ENCODE assay signal across 12 cellular contexts in genomic region chr9:38039090-38039906, GRCh38. TPM values are rescaled to one million over a fixed set of nuclear protein-coding genes. Genes with fewer than 3 reads are reported as not detected.
DNase-seq lines count a peak whose midpoint lies in the region; ATAC-seq and TF ChIP-seq lines count a peak whose summit lies in the region.
"Had no signal": no experiment of that assay in that cellular context is flagged by ENCODE, and none has a peak within 500 bp of the region (broad histone marks: within the 10 kb centered on the region; RNA-seq: fewer than 3 reads in every experiment).

No MANE protein-coding gene starts in this region.

- no peaks in the 10 kb centered on the region for H3K4me1 Mint-ChIP-seq in T-cell
- H3K4me1 Mint-ChIP-seq: central memory CD8-positive, alpha-beta T cell had no signal

- no peaks in the 10 kb centered on the region for H3K9me3 Mint-ChIP-seq in T-cell
- H3K9me3 Mint-ChIP-seq: activated CD8-positive, alpha-beta T cell treated with anti-CD3 and anti-CD28 coated beads for 36 hours; central memory CD8-positive, alpha-beta T cell had no signal

- H3K4me3 ChIP-seq in cardiac muscle cell (no peak overlapping the region), uterus (no peak overlapping the region)
- H3K4me3 ChIP-seq: GM12878, psoas muscle had no signal

- H3K4me3 Mint-ChIP-seq in T-cell = no peak overlapping the region
- H3K4me3 Mint-ChIP-seq: activated CD8-positive, alpha-beta T cell treated with anti-CD3 and anti-CD28 coated beads for 36 hours; central memory CD8-positive, alpha-beta T cell had no signal

- no peaks in the 10 kb centered on the region for H3K36me3 Mint-ChIP-seq in T-cell

- no peaks in the 10 kb centered on the region for H3K36me3 ChIP-seq in cardiac muscle cell
- no peaks in the 10 kb centered on the region for H3K36me3 ChIP-seq in uterus

- H3K27me3 Mint-ChIP-seq in T-cell = no peaks in the 10 kb centered on the region
- H3K27me3 Mint-ChIP-seq: activated CD8-positive, alpha-beta T cell treated with anti-CD3 and anti-CD28 coated beads for 36 hours had no signal

- H3K27ac ChIP-seq in cardiac muscle cell (peak overlapping the region; percentile 87), uterus (peak overlapping the region; percentile 1 to 15)
- H3K27ac ChIP-seq: psoas muscle had no signal

- peak; percentile 48 to 82 for DNase-seq in cardiac muscle cell (ENCODE audit: low read depth in 1 of 2, low spot score in 1 of 2)
- DNase-seq in cardiac septum (ENCODE audit: low spot score) = no peak
- DNase-seq in amniotic epithelial cell (ENCODE audit: low read depth) = peak; percentile 73
- no peak for DNase-seq in left colon
- DNase-seq in uterus = no peak
- DNase-seq in SHP77 treated with DMSO at 0.1 percent for 48 hours (lab: John Stamatoyannopoulos, UW) = no peak
- no peak for DNase-seq in T-cell
- DNase-seq: activated CD8-positive, alpha-beta T cell treated with anti-CD3 and anti-CD28 coated beads for 36 hours had no signal

- H3K27ac Mint-ChIP-seq in T-cell = no peak overlapping the region
- H3K27ac Mint-ChIP-seq: activated CD8-positive, alpha-beta T cell treated with anti-CD3 and anti-CD28 coated beads for 36 hours had no signal

- ATAC-seq in left colon (peak; percentile 59), T-cell (replicated peaks in 1 of 4) (no peak), HG03354 (IDR thresholded peaks at IDR 0.05; ENCODE audit: poor library complexity, severe bottlenecking, unreplicated experiment) (no peak)
- ATAC-seq: activated CD8-positive, alpha-beta T cell treated with anti-CD3 and anti-CD28 coated beads for 36 hours; GM12878; psoas muscle had no signal

- POLR2A ChIA-PET in T-cell (lab: Charles Lee) = no interaction called here

- TF ChIP-seq CTCF in cardiac muscle cell (IDR thresholded peaks at IDR 0.05; ENCODE audit: low read depth, low read length) (no peak), uterus (IDR thresholded peaks at IDR 0.05) (no peak)

- CTCF ChIA-PET in T-cell (lab: Charles Lee) = no interaction called here

- H3K4me1 ChIP-seq in cardiac muscle cell (ENCODE audit: low read depth) (peaks cover 45% of the 10 kb centered on the region), uterus (peaks cover 0 to 4% of the 10 kb centered on the region in 2 donors)

- no peaks in the 10 kb centered on the region for H3K27me3 ChIP-seq in cardiac muscle cell
- no peaks in the 10 kb centered on the region for H3K27me3 ChIP-seq in uterus

- no peaks in the 10 kb centered on the region for H3K9me3 ChIP-seq in cardiac muscle cell (ENCODE audit: low read depth)
- H3K9me3 ChIP-seq in uterus = no peaks in the 10 kb centered on the region
- H3K9me3 ChIP-seq: psoas muscle had no signal

- intact Hi-C loops in cardiac septum (cut with DNase I) = no loop called here
- intact Hi-C loops in left colon (cut with DNase I, micrococcal nuclease) = no loop called here
- intact Hi-C loops in uterus (cut with DNase I; ENCODE audit: low total_unique reads) = no loop called here

- TF ChIP-seq POLR2A in uterus (IDR thresholded peaks at IDR 0.05) = no peak

RNA-seq across cellular contexts. Expression of gene SHB, which starts 29.7 kb away (rescaled TPM):
- total RNA-seq in cardiac muscle cell (36.0 and 46.9 TPM in 2 replicates), cardiac septum (39.0 TPM), left colon (10 to 100 TPM; 19.6 to 26.2 TPM), uterus (10 to 100 TPM in 1 of 4 donors, 1 to 10 TPM in 3; 3.5 to 19.6 (median 7.3) TPM), T-cell (1 to 10 TPM; 1.2 to 1.5 (median 1.3) TPM)
- 28.2 and 32.4 TPM in 2 replicates for polyA plus RNA-seq in cardiac muscle cell

Comparison
In these comparisons a context has a peak if more than half of its experiments do, and no peak if none do; other contexts are left out.
1. DNase-seq: peak in cardiac muscle cell (2 of 2) and amniotic epithelial cell (single experiment); none in cardiac septum (single experiment), left colon (0 of 2), uterus (0 of 2), SHP77 treated with DMSO at 0.1 percent for 48 hours (single experiment) and T-cell (0 of 34).